In the genomic region with DNA sequence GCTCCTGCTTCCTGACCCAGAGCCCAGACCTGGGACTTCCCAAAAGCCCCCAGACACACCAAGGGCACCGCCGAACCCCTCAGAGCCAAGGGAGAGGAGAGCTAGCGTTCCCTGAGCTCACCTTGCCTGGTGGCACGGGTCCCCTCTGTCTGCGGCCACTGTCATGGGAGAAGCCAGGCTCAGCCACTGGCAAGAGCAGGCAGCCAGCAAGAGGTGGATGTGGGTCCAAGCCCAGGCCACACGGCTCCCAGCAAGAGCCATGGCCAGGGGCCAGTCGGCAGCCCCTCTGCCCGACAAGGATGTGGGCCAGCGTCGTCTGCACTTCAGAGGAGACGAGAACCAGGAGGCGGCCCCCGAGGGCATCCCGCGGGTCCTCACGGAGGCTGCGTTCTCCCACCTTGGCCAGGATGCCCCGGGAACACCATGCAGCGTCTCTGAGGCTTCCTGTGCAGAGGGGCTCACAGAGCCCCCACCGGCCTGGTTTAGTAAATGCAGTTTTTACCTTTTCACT, we compare ENCODE assay signal across 10 cellular contexts. TPM values are rescaled to one million over a fixed set of nuclear protein-coding genes. Genes with fewer than 3 reads are reported as not detected.
DNase-seq lines count a peak whose midpoint lies in the region; ATAC-seq and TF ChIP-seq lines count a peak whose summit lies in the region.
"Had no signal": no experiment of that assay in that cellular context is flagged by ENCODE, and none has a peak within 500 bp of the region (broad histone marks: within the 10 kb centered on the region; RNA-seq: fewer than 3 reads in every experiment).

No MANE protein-coding gene starts in this region.

- H3K27me3 Mint-ChIP-seq in CD4-positive, alpha-beta T cell = peaks cover 2% of the 10 kb centered on the region
- H3K27me3 Mint-ChIP-seq in chondrocyte (ENCODE audit: low read depth) = no peaks in the 10 kb centered on the region
- peaks cover under 1 to 5% of the 10 kb centered on the region in 2 donors for H3K27me3 Mint-ChIP-seq in natural killer cell treated with Interleukin-12 subunit alpha and Interleukin-12 subunit beta and Interleukin-15 and Interleukin-18, amount 100 ng/mL, for 72 hours

- CTCF ChIA-PET in CD4-positive, alpha-beta T cell (lab: Charles Lee) = interaction anchor here (1.2 to 1.3 kb wide), 2 partner anchors 21 to 22 kb away, joined by 4 read pairs; no protein-coding TSS in a partner anchor

- no peaks in the 10 kb centered on the region for H3K27me3 ChIP-seq in CD4-positive, alpha-beta T cell (ENCODE audit: control insufficient read depth, insufficient read depth, low read length)
- H3K27me3 ChIP-seq in GM06990 (replicated peaks; ENCODE audit: control insufficient read depth, insufficient read depth, low read length) = no peaks in the 10 kb centered on the region

- H3K27ac ChIP-seq in CD4-positive, alpha-beta T cell (ENCODE audit: low read depth, low read length) = no peak overlapping the region

- H3K36me3 ChIP-seq in GM06990 (ENCODE audit: control insufficient read depth, insufficient read depth, low read length) = peaks cover 11% of the 10 kb centered on the region

- POLR2A ChIA-PET in CD4-positive, alpha-beta T cell (lab: Charles Lee) = no interaction called here

- TF ChIP-seq CTCF in CD4-positive, alpha-beta T cell (IDR thresholded peaks at IDR 0.05) = no peak
- TF ChIP-seq CTCF in GM06990 (IDR thresholded peaks at IDR 0.05; ENCODE audit: insufficient read depth, low read length, poor library complexity, severe bottlenecking) (no peak), chondrocyte (IDR thresholded peaks at IDR 0.05) (peak; percentile 35)

- peaks cover 13% of the 10 kb centered on the region for H3K4me1 Mint-ChIP-seq in CD4-positive, alpha-beta T cell (ENCODE audit: low read depth)
- peaks cover 21% of the 10 kb centered on the region for H3K4me1 Mint-ChIP-seq in chondrocyte (ENCODE audit: low read depth)
- H3K4me1 Mint-ChIP-seq in natural killer cell treated with Interleukin-12 subunit alpha and Interleukin-12 subunit beta and Interleukin-15 and Interleukin-18, amount 100 ng/mL, for 72 hours (ENCODE audit: low read depth in 2 of 2) = peaks cover 0 to 9% of the 10 kb centered on the region in 2 donors

- ATAC-seq in CD4-positive, alpha-beta T cell (ENCODE audit: poor library complexity) = no peak
- ATAC-seq in natural killer cell treated with Interleukin-12 subunit alpha and Interleukin-12 subunit beta and Interleukin-15 and Interleukin-18, amount 100 ng/mL, for 72 hours = no peak
- ATAC-seq in GM19397 (IDR thresholded peaks at IDR 0.05; ENCODE audit: unreplicated experiment) = no peak

- H3K9me3 ChIP-seq in CD4-positive, alpha-beta T cell (ENCODE audit: control insufficient read depth, low read length) = no peaks in the 10 kb centered on the region

- H3K27ac Mint-ChIP-seq in CD4-positive, alpha-beta T cell = no peak overlapping the region
- no peak overlapping the region for H3K27ac Mint-ChIP-seq in chondrocyte (ENCODE audit: unreplicated experiment)
- no peak overlapping the region for H3K27ac Mint-ChIP-seq in natural killer cell treated with Interleukin-12 subunit alpha and Interleukin-12 subunit beta and Interleukin-15 and Interleukin-18, amount 100 ng/mL, for 72 hours

- peaks cover 12% of the 10 kb centered on the region for H3K36me3 Mint-ChIP-seq in CD4-positive, alpha-beta T cell (ENCODE audit: low read depth)
- peaks cover 4% of the 10 kb centered on the region for H3K36me3 Mint-ChIP-seq in chondrocyte (ENCODE audit: low read depth)
- no peaks in the 10 kb centered on the region for H3K36me3 Mint-ChIP-seq in natural killer cell treated with Interleukin-12 subunit alpha and Interleukin-12 subunit beta and Interleukin-15 and Interleukin-18, amount 100 ng/mL, for 72 hours

- H3K4me3 ChIP-seq in GM06990 (replicated peaks; ENCODE audit: low read depth, low read length) = no peak overlapping the region

- peak overlapping the region; percentile 88 for H3K4me3 Mint-ChIP-seq in CD4-positive, alpha-beta T cell
- H3K4me3 Mint-ChIP-seq in chondrocyte (ENCODE audit: unreplicated experiment) = no peak overlapping the region
- peak overlapping the region; percentile 15 for H3K4me3 Mint-ChIP-seq in natural killer cell treated with Interleukin-12 subunit alpha and Interleukin-12 subunit beta and Interleukin-15 and Interleukin-18, amount 100 ng/mL, for 72 hours

- DNase-seq in CD4-positive, alpha-beta T cell = no peak
- peak; percentile 10 for DNase-seq in GM06990 (ENCODE audit: extremely low read depth, insufficient read length)
- DNase-seq in chondrocyte (ENCODE audit: low spot score) = no peak
- peak; percentile 58 for DNase-seq in natural killer cell treated with Interleukin-12 subunit alpha and Interleukin-12 subunit beta and Interleukin-15 and Interleukin-18, amount 100 ng/mL, for 72 hours (ENCODE audit: low spot score)
- DNase-seq in UCSD-AML1 (lab: John Stamatoyannopoulos, UW; ENCODE audit: unreplicated experiment) = no peak
- no peak for DNase-seq in AG08396 (ENCODE audit: low spot score)
- DNase-seq: Karpas-422, NCI-H187, NCI-H526 treated with DMSO at 0.1 percent for 48 hours had no signal

- peaks cover 1% of the 10 kb centered on the region for H3K9me3 Mint-ChIP-seq in CD4-positive, alpha-beta T cell
- H3K9me3 Mint-ChIP-seq in chondrocyte (ENCODE audit: low read depth) = peaks cover 3% of the 10 kb centered on the region
- no peaks in the 10 kb centered on the region for H3K9me3 Mint-ChIP-seq in natural killer cell treated with Interleukin-12 subunit alpha and Interleukin-12 subunit beta and Interleukin-15 and Interleukin-18, amount 100 ng/mL, for 72 hours

- intact Hi-C loops in CD4-positive, alpha-beta T cell (cut with DNase I, micrococcal nuclease) = no loop called here

RNA-seq across cellular contexts. Expression of gene PPDPF, which starts 2.2 kb away (rescaled TPM):
- total RNA-seq in CD4-positive, alpha-beta T cell = 100 to 1,000 TPM; 249 to 251 TPM
- 245 to 268 TPM (median 261 TPM) in 3 replicates for total RNA-seq in chondrocyte
- total RNA-seq in natural killer cell treated with Interleukin-12 subunit alpha and Interleukin-12 subunit beta and Interleukin-15 and Interleukin-18, amount 100 ng/mL, for 72 hours = 10 to 100 TPM; 66.4 to 96.9 TPM

RNA-seq across cellular contexts. Expression of gene PTK6, which starts 18.8 kb away (rescaled TPM):
- under 1 TPM; 0.19 to 0.22 TPM for total RNA-seq in CD4-positive, alpha-beta T cell
- not detected in 3 replicates for total RNA-seq in chondrocyte
- total RNA-seq in natural killer cell treated with Interleukin-12 subunit alpha and Interleukin-12 subunit beta and Interleukin-15 and Interleukin-18, amount 100 ng/mL, for 72 hours = under 1 TPM in 1 of 2 donors, not detected in 1; 0.19 TPM

RNA-seq across cellular contexts. Expression of gene EEF1A2, which starts 19.5 kb away (rescaled TPM):
- total RNA-seq in CD4-positive, alpha-beta T cell = 1 to 10 TPM in 1 of 2 experiments, under 1 TPM in 1; 0.92 to 1.1 TPM
- 0.34 to 6.5 TPM (median 5.5 TPM) in 3 replicates for total RNA-seq in chondrocyte
- 1 to 10 TPM; 3.1 to 6.1 TPM for total RNA-seq in natural killer cell treated with Interleukin-12 subunit alpha and Interleukin-12 subunit beta and Interleukin-15 and Interleukin-18, amount 100 ng/mL, for 72 hours

RNA-seq across cellular contexts. Expression of gene SRMS, which starts 29.1 kb away (rescaled TPM):
- not detected for total RNA-seq in CD4-positive, alpha-beta T cell
- total RNA-seq in chondrocyte = not detected in 3 replicates
- total RNA-seq in natural killer cell treated with Interleukin-12 subunit alpha and Interleukin-12 subunit beta and Interleukin-15 and Interleukin-18, amount 100 ng/mL, for 72 hours = not detected

RNA-seq across cellular contexts. Expression of gene FNDC11, which starts 35.6 kb away (rescaled TPM):
- 1 to 10 TPM; 1.7 to 1.8 TPM for total RNA-seq in CD4-positive, alpha-beta T cell
- 0.25 to 0.38 TPM in 2 of 3 replicates, not detected in the other for total RNA-seq in chondrocyte
- under 1 TPM; 0.31 to 0.39 TPM for total RNA-seq in natural killer cell treated with Interleukin-12 subunit alpha and Interleukin-12 subunit beta and Interleukin-15 and Interleukin-18, amount 100 ng/mL, for 72 hours

Comparison
In these comparisons a context has a peak if more than half of its experiments do, and no peak if none do; other contexts are left out.
1. DNase-seq: peak in GM06990 (single experiment) and natural killer cell treated with Interleukin-12 subunit alpha and Interleukin-12 subunit beta and Interleukin-15 and Interleukin-18, amount 100 ng/mL, for 72 hours (single experiment); none in CD4-positive, alpha-beta T cell (0 of 10), chondrocyte (single experiment), UCSD-AML1 (single experiment) and AG08396 (single experiment).